ENCODE assay signal across 1 cellular context in the genomic region with DNA sequence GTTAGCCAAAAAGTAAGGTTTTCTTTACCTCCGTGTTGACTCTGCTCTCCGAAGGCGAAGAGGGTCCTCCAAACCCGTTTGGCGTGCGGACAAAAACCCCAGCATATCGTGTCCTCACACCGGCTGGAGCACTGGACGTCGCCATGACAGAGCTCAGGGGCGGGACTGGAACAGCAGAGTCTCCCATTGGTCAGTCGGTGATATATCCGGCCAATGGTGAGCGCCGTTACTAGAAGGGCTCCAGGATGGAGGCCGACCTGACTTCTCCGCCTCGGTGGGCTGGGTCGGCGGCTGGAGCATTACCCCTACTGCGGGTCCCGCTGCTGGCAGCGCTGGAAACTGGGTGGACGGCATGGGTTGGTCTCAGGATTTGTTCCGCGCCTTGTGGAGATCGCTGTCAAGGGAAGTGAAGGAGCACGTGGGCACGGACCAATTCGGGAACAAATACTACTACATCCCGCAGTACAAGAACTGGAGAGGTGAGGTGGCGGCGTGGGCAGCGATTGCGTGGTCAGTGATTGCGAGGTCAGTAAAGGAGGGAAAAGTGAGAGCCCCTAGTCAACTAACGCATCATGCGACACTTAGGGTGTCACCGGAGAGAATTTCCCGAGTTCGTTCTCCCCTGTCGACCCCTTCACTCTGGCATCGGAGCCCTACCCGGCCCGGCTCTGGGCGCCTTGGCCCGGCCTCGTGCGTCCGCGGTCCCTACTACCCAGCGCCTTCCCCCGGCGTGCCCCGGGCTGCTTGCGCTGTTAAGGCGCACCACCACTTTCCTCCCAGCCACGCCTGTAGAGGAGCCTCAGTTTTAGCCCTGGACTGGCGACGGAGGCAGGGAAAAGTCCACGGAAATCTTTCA.
A peak's percentile ranks its signal among the peaks of the same experiment; 100 is the strongest.
TF ChIP-seq lines count a peak whose summit lies in the region.

A gene with protein sequence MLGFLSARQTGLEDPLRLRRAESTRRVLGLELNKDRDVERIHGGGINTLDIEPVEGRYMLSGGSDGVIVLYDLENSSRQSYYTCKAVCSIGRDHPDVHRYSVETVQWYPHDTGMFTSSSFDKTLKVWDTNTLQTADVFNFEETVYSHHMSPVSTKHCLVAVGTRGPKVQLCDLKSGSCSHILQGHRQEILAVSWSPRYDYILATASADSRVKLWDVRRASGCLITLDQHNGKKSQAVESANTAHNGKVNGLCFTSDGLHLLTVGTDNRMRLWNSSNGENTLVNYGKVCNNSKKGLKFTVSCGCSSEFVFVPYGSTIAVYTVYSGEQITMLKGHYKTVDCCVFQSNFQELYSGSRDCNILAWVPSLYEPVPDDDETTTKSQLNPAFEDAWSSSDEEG (minus strand): TSS at position 167 of the 856 bp plus-strand sequence. CDS start 62 bp downstream, at position 105.
A gene with protein sequence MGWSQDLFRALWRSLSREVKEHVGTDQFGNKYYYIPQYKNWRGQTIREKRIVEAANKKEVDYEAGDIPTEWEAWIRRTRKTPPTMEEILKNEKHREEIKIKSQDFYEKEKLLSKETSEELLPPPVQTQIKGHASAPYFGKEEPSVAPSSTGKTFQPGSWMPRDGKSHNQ (plus strand): TSS at position 302 of the 856 bp plus-strand sequence. CDS start 51 bp downstream, at position 353.

TF ChIP-seq in HepG2, 621 proteins besides CTCF, POLR2A, EP300 and RAD21 (continued from another document and continues in another):
- TF ChIP-seq, protein P1, sequence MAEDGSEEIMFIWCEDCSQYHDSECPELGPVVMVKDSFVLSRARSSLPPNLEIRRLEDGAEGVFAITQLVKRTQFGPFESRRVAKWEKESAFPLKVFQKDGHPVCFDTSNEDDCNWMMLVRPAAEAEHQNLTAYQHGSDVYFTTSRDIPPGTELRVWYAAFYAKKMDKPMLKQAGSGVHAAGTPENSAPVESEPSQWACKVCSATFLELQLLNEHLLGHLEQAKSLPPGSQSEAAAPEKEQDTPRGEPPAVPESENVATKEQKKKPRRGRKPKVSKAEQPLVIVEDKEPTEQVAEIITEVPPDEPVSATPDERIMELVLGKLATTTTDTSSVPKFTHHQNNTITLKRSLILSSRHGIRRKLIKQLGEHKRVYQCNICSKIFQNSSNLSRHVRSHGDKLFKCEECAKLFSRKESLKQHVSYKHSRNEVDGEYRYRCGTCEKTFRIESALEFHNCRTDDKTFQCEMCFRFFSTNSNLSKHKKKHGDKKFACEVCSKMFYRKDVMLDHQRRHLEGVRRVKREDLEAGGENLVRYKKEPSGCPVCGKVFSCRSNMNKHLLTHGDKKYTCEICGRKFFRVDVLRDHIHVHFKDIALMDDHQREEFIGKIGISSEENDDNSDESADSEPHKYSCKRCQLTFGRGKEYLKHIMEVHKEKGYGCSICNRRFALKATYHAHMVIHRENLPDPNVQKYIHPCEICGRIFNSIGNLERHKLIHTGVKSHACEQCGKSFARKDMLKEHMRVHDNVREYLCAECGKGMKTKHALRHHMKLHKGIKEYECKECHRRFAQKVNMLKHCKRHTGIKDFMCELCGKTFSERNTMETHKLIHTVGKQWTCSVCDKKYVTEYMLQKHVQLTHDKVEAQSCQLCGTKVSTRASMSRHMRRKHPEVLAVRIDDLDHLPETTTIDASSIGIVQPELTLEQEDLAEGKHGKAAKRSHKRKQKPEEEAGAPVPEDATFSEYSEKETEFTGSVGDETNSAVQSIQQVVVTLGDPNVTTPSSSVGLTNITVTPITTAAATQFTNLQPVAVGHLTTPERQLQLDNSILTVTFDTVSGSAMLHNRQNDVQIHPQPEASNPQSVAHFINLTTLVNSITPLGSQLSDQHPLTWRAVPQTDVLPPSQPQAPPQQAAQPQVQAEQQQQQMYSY (CRISPR knock-in tag; IDR thresholded peaks at IDR 0.05), result no peak
- TF ChIP-seq ZNF354B (CRISPR knock-in tag; IDR thresholded peaks at IDR 0.05) (no peak), GABPA (IDR thresholded peaks at IDR 0.05; ENCODE audit: low read depth, low read length) (no peak), GABPA (CRISPR knock-in tag; IDR thresholded peaks at IDR 0.05; ENCODE audit: low read depth) (no peak), LCORL (IDR thresholded peaks at IDR 0.05) (no peak), LCORL (CRISPR knock-in tag; IDR thresholded peaks at IDR 0.05) (no peak), ZNF180 (CRISPR knock-in tag; IDR thresholded peaks at IDR 0.05; ENCODE audit: borderline replicate concordance, low read depth) (no peak), SRSF1 (optimal IDR thresholded peaks at IDR 0.05; ENCODE audit: low read depth, low read length) (no peak), TBP (CRISPR knock-in tag; IDR thresholded peaks at IDR 0.05) (no peak), NFYC (CRISPR knock-in tag; IDR thresholded peaks at IDR 0.05) (peak; percentile 95), MXD4 (CRISPR knock-in tag; IDR thresholded peaks at IDR 0.05) (peak; percentile 60; the same call in 1 of the 2 replicates), ZFP90 (CRISPR knock-in tag; IDR thresholded peaks at IDR 0.05; ENCODE audit: borderline replicate concordance) (peak; percentile 76; the same call in 1 of the 2 replicates), ASH2L (IDR thresholded peaks at IDR 0.05; ENCODE audit: insufficient read length, low read depth, low read length) (peak; percentile 71), SMARCC2 (IDR thresholded peaks at IDR 0.05) (no peak), SIX1 (CRISPR knock-in tag; IDR thresholded peaks at IDR 0.05; ENCODE audit: borderline replicate concordance) (no peak), FOXC1 (CRISPR knock-in tag; IDR thresholded peaks at IDR 0.05; ENCODE audit: borderline replicate concordance) (peak; percentile 73; the same call in 1 of the 2 replicates), GATA4 (IDR thresholded peaks at IDR 0.05; ENCODE audit: borderline replicate concordance, low read depth) (0 out of 2 replicates have a peak, but pooled peaks have one; percentile 19), GLI4 (CRISPR knock-in tag; IDR thresholded peaks at IDR 0.05; ENCODE audit: borderline replicate concordance) (peak; percentile 85; the same call in 1 of the 2 replicates), HNRNPUL1 (IDR thresholded peaks at IDR 0.05; ENCODE audit: low read depth, low read length) (no peak), SAP130 (CRISPR knock-in tag; IDR thresholded peaks at IDR 0.05; ENCODE audit: low read depth) (peak; percentile 81), MTF2 (CRISPR knock-in tag; IDR thresholded peaks at IDR 0.05; ENCODE audit: borderline replicate concordance) (no peak), TBL1XR1 (IDR thresholded peaks at IDR 0.05; ENCODE audit: borderline replicate concordance, low read length, partially characterized antibody) (no peak), REPIN1 (CRISPR knock-in tag; IDR thresholded peaks at IDR 0.05; ENCODE audit: borderline replicate concordance, low read depth) (peak; percentile 39; the same call in 1 of the 2 replicates), ELF4 (CRISPR knock-in tag; IDR thresholded peaks at IDR 0.05; ENCODE audit: borderline replicate concordance) (no peak), ZNF563 (CRISPR knock-in tag; IDR thresholded peaks at IDR 0.05) (peak; percentile 55; the same call in 1 of the 2 replicates), ZNF431 (CRISPR knock-in tag; IDR thresholded peaks at IDR 0.05; ENCODE audit: borderline replicate concordance, low read depth) (0 out of 2 replicates have a peak, but pooled peaks have one; percentile 45)
- TF ChIP-seq, protein P2, sequence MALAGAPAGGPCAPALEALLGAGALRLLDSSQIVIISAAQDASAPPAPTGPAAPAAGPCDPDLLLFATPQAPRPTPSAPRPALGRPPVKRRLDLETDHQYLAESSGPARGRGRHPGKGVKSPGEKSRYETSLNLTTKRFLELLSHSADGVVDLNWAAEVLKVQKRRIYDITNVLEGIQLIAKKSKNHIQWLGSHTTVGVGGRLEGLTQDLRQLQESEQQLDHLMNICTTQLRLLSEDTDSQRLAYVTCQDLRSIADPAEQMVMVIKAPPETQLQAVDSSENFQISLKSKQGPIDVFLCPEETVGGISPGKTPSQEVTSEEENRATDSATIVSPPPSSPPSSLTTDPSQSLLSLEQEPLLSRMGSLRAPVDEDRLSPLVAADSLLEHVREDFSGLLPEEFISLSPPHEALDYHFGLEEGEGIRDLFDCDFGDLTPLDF (CRISPR knock-in tag; IDR thresholded peaks at IDR 0.05), result peak; percentile 54; the same call in 1 of the 2 replicates
- TF ChIP-seq, protein P3, sequence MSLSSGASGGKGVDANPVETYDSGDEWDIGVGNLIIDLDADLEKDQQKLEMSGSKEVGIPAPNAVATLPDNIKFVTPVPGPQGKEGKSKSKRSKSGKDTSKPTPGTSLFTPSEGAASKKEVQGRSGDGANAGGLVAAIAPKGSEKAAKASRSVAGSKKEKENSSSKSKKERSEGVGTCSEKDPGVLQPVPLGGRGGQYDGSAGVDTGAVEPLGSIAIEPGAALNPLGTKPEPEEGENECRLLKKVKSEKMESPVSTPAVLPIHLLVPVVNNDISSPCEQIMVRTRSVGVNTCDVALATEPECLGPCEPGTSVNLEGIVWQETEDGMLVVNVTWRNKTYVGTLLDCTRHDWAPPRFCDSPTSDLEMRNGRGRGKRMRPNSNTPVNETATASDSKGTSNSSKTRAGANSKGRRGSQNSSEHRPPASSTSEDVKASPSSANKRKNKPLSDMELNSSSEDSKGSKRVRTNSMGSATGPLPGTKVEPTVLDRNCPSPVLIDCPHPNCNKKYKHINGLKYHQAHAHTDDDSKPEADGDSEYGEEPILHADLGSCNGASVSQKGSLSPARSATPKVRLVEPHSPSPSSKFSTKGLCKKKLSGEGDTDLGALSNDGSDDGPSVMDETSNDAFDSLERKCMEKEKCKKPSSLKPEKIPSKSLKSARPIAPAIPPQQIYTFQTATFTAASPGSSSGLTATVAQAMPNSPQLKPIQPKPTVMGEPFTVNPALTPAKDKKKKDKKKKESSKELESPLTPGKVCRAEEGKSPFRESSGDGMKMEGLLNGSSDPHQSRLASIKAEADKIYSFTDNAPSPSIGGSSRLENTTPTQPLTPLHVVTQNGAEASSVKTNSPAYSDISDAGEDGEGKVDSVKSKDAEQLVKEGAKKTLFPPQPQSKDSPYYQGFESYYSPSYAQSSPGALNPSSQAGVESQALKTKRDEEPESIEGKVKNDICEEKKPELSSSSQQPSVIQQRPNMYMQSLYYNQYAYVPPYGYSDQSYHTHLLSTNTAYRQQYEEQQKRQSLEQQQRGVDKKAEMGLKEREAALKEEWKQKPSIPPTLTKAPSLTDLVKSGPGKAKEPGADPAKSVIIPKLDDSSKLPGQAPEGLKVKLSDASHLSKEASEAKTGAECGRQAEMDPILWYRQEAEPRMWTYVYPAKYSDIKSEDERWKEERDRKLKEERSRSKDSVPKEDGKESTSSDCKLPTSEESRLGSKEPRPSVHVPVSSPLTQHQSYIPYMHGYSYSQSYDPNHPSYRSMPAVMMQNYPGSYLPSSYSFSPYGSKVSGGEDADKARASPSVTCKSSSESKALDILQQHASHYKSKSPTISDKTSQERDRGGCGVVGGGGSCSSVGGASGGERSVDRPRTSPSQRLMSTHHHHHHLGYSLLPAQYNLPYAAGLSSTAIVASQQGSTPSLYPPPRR (CRISPR knock-in tag; IDR thresholded peaks at IDR 0.05; ENCODE audit: borderline replicate concordance), result peak; percentile 34; the same call in 1 of the 2 replicates
- TF ChIP-seq, protein P4, sequence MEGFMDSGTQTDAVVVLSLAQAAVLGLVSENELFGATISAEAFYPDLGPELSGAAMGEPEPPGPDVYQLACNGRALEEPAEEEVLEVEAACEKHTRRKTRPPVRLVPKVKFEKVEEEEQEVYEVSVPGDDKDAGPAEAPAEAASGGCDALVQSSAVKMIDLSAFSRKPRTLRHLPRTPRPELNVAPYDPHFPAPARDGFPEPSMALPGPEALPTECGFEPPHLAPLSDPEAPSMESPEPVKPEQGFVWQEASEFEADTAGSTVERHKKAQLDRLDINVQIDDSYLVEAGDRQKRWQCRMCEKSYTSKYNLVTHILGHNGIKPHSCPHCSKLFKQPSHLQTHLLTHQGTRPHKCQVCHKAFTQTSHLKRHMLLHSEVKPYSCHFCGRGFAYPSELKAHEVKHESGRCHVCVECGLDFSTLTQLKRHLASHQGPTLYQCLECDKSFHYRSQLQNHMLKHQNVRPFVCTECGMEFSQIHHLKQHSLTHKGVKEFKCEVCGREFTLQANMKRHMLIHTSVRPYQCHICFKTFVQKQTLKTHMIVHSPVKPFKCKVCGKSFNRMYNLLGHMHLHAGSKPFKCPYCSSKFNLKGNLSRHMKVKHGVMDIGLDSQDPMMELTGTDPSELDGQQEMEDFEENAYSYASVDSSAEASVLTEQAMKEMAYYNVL (CRISPR knock-in tag; IDR thresholded peaks at IDR 0.05; ENCODE audit: borderline replicate concordance), result no peak
- TF ChIP-seq, protein P5, sequence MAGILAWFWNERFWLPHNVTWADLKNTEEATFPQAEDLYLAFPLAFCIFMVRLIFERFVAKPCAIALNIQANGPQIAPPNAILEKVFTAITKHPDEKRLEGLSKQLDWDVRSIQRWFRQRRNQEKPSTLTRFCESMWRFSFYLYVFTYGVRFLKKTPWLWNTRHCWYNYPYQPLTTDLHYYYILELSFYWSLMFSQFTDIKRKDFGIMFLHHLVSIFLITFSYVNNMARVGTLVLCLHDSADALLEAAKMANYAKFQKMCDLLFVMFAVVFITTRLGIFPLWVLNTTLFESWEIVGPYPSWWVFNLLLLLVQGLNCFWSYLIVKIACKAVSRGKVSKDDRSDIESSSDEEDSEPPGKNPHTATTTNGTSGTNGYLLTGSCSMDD (CRISPR knock-in tag; IDR thresholded peaks at IDR 0.05), result no peak
- TF ChIP-seq, protein P6, sequence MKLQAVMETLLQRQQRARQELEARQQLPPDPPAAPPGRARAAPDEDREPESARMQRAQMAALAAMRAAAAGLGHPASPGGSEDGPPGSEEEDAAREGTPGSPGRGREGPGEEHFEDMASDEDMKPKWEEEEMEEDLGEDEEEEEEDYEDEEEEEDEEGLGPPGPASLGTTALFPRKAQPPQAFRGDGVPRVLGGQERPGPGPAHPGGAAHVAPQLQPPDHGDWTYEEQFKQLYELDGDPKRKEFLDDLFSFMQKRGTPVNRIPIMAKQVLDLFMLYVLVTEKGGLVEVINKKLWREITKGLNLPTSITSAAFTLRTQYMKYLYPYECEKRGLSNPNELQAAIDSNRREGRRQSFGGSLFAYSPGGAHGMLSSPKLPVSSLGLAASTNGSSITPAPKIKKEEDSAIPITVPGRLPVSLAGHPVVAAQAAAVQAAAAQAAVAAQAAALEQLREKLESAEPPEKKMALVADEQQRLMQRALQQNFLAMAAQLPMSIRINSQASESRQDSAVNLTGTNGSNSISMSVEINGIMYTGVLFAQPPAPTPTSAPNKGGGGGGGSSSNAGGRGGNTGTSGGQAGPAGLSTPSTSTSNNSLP (IDR thresholded peaks at IDR 0.05; ENCODE audit: low read depth, low read length), result no peak
- TF ChIP-seq, protein P7, sequence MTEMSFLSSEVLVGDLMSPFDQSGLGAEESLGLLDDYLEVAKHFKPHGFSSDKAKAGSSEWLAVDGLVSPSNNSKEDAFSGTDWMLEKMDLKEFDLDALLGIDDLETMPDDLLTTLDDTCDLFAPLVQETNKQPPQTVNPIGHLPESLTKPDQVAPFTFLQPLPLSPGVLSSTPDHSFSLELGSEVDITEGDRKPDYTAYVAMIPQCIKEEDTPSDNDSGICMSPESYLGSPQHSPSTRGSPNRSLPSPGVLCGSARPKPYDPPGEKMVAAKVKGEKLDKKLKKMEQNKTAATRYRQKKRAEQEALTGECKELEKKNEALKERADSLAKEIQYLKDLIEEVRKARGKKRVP (CRISPR knock-in tag; IDR thresholded peaks at IDR 0.05), result no peak
- TF ChIP-seq, protein P8, sequence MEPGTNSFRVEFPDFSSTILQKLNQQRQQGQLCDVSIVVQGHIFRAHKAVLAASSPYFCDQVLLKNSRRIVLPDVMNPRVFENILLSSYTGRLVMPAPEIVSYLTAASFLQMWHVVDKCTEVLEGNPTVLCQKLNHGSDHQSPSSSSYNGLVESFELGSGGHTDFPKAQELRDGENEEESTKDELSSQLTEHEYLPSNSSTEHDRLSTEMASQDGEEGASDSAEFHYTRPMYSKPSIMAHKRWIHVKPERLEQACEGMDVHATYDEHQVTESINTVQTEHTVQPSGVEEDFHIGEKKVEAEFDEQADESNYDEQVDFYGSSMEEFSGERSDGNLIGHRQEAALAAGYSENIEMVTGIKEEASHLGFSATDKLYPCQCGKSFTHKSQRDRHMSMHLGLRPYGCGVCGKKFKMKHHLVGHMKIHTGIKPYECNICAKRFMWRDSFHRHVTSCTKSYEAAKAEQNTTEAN (CRISPR knock-in tag; conservative IDR thresholded peaks at IDR 0.05), result no peak
- TF ChIP-seq, protein P9, sequence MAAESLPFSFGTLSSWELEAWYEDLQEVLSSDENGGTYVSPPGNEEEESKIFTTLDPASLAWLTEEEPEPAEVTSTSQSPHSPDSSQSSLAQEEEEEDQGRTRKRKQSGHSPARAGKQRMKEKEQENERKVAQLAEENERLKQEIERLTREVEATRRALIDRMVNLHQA (CRISPR knock-in tag; IDR thresholded peaks at IDR 0.05), result no peak
